In genomic region chr16:13631916-13632315, GRCh38 we compare ENCODE assay signal across 21 cellular contexts.
"Had no signal": no experiment of that assay in that cellular context is flagged by ENCODE, and none has a peak within 500 bp of the region (broad histone marks: within the 10 kb centered on the region; RNA-seq: fewer than 3 reads in every experiment).

No MANE protein-coding gene starts in this region.

- H3K4me3 Mint-ChIP-seq: immature natural killer cell; naive B cell; nephron; stimulated activated effector memory CD8-positive, alpha-beta T cell treated with anti-CD3 and anti-CD28 coated beads, Interleukin-12 subunit alpha, Interleukin-12 subunit beta, amount 100 ng/mL, for 72 hours had no signal

- H3K27ac Mint-ChIP-seq: immature natural killer cell; naive B cell; nephron; stimulated activated effector memory CD8-positive, alpha-beta T cell treated with anti-CD3 and anti-CD28 coated beads, Interleukin-12 subunit alpha, Interleukin-12 subunit beta, amount 100 ng/mL, for 72 hours had no signal

- H3K4me1 Mint-ChIP-seq: immature natural killer cell; naive B cell; nephron; stimulated activated effector memory CD8-positive, alpha-beta T cell treated with anti-CD3 and anti-CD28 coated beads, Interleukin-12 subunit alpha, Interleukin-12 subunit beta, amount 100 ng/mL, for 72 hours had no signal

- DNase-seq: colonic mucosa; dermis blood vessel endothelial cell; foreskin keratinocyte; immature natural killer cell; left cardiac atrium; left ventricle myocardium inferior; mesenchymal stem cell; naive B cell; occipital lobe; pancreas; right lobe of liver; stimulated activated CD4-positive, alpha-beta T cell treated with anti-CD3 and anti-CD28 coated beads, Interleukin-4, amount 100 ng/mL, for 1 hour; stimulated activated CD8-positive, alpha-beta memory T cell treated with anti-CD3 and anti-CD28 coated beads, Interleukin-4, amount 100 ng/mL, for 48 hours; stimulated activated naive CD8-positive, alpha-beta T cell treated with anti-CD3 and anti-CD28 coated beads, Interleukin-15, Interleukin-2, amounts not matched to agents 100 U/mL and 50 U/mL, for 24 hours; tibial artery; upper lobe of left lung; uterus had no signal

- H3K27me3 ChIP-seq: colonic mucosa, foreskin keratinocyte, pancreas, right lobe of liver, tibial artery, upper lobe of left lung, uterus had no signal

- H3K9me3 Mint-ChIP-seq: nephron had no signal

- H3K36me3 Mint-ChIP-seq: immature natural killer cell; naive B cell; stimulated activated effector memory CD8-positive, alpha-beta T cell treated with anti-CD3 and anti-CD28 coated beads, Interleukin-12 subunit alpha, Interleukin-12 subunit beta, amount 100 ng/mL, for 72 hours had no signal

- ATAC-seq: foreskin keratinocyte; left cardiac atrium; pancreas; right lobe of liver; stimulated activated effector memory CD8-positive, alpha-beta T cell treated with anti-CD3 and anti-CD28 coated beads, Interleukin-12 subunit alpha, Interleukin-12 subunit beta, amount 100 ng/mL, for 72 hours; stimulated activated naive CD8-positive, alpha-beta T cell treated with anti-CD3 and anti-CD28 coated beads, Interleukin-15, Interleukin-2, amounts not matched to agents 100 U/mL and 50 U/mL, for 24 hours had no signal

- H3K4me3 ChIP-seq: colonic mucosa, left ventricle myocardium inferior, lung, pancreas, prostate gland, right lobe of liver, tibial artery, upper lobe of left lung, uterus had no signal

- H3K4me1 ChIP-seq: colonic mucosa, foreskin keratinocyte, left ventricle myocardium inferior, pancreas, prostate gland, tibial artery, upper lobe of left lung, uterus had no signal

- H3K9me3 ChIP-seq: colonic mucosa, pancreas, prostate gland, right lobe of liver, tibial artery, upper lobe of left lung, uterus had no signal

- H3K27ac ChIP-seq: colonic mucosa, foreskin keratinocyte, left ventricle myocardium inferior, pancreas, prostate gland, right lobe of liver, tibial artery, upper lobe of left lung, uterus had no signal

- H3K36me3 ChIP-seq: colonic mucosa, left ventricle myocardium inferior, pancreas, prostate gland, right lobe of liver, tibial artery, upper lobe of left lung, uterus had no signal
